Comparison of ENCODE assay signal across 15 cellular contexts in the genomic region with DNA sequence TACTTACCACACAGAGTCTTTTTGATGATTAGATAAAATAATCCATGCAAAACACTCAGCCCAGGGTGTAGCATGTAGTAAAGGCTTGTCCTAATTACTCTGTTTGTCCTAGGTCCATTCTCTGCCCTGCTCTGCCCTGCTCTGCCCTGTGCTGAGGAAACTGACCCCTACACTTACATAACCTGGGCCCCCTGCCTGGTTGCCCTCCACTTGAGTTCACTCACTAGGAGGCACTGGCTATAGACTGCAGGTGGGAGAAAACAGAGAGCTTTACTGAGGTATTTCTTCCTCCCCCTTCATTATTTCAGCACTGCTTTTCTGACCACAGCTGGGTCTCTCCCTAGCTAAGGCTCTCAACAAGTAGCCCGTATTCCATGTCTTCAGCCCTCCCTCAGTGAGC.
DNase-seq lines count a peak whose midpoint lies in the region; ATAC-seq, FAIRE-seq and TF ChIP-seq lines count a peak whose summit lies in the region.
"Had no signal": no experiment of that assay in that cellular context is flagged by ENCODE, and none has a peak within 500 bp of the region (broad histone marks: within the 10 kb centered on the region; RNA-seq: fewer than 3 reads in every experiment).

No MANE protein-coding gene starts in this region.

- H3K4me3 ChIP-seq in liver (ENCODE audit: low read depth in 1 of 3, low read length in 3 of 3) (no peak overlapping the region), HepG2 (replicated peaks in 1 of 3; ENCODE audit: insufficient read depth in 1 of 3, low read depth in 2 of 3, low read length in 3 of 3) (no peak overlapping the region), choroid plexus epithelial cell (ENCODE audit: low read depth, low read length) (no peak overlapping the region), trophoblast cell (ENCODE audit: low read depth, low read length) (no peak overlapping the region)
- H3K4me3 ChIP-seq: BLaER1, GM23248 had no signal

- H3K9ac ChIP-seq in liver (ENCODE audit: low read depth in 1 of 2, low read length in 2 of 2) (no peak overlapping the region), HepG2 (ENCODE audit: insufficient read depth, low read depth, low read length) (no peak overlapping the region), trophoblast cell (ENCODE audit: low read length) (no peak overlapping the region)
- H3K9ac ChIP-seq: BLaER1, GM23248 had no signal

- no peak overlapping the region for H2BK5ac ChIP-seq in trophoblast cell (ENCODE audit: low read depth, low read length, poor library complexity)

- in situ Hi-C loops in HepG2 (cut with HindIII; ENCODE audit: extremely low pct_ligation_motif_present, low pct_unique_long_range_greater_than_20kb): no loop called here

- TF ChIP-seq POLR2A in HepG2 (IDR thresholded peaks at IDR 0.05; ENCODE audit: insufficient read depth in 1 of 2, low read depth in 2 of 2, low read length in 2 of 2): no peak

- no peak overlapping the region for H2BK120ac ChIP-seq in trophoblast cell (ENCODE audit: insufficient read depth, low read length, poor library complexity)

- no peaks in the 10 kb centered on the region for H3K36me3 Mint-ChIP-seq in T-helper 17 cell (ENCODE audit: low read depth)
- H3K36me3 Mint-ChIP-seq: CD8-positive, alpha-beta memory T cell had no signal

- H3K79me1 ChIP-seq in trophoblast cell (ENCODE audit: low read length): no peaks in the 10 kb centered on the region

- H2AFZ ChIP-seq in HepG2 (ENCODE audit: low read length) (no peak overlapping the region), trophoblast cell (ENCODE audit: insufficient read depth, low read length, poor library complexity) (no peak overlapping the region)
- H2AFZ ChIP-seq: GM23248 had no signal

- 68% methylated on average over 1 of the region's 1 CpG for WGBS in liver
- 5% methylated on average over 1 of the region's 1 CpG for WGBS in HepG2 (ENCODE audit: low lambda C conversion rate)
- no CpG with 5 or more reads among the region's 1 CpG for WGBS in trophoblast cell (ENCODE audit: extremely low coverage, insufficient coverage, insufficient read length)

- no peak for TF ChIP-seq RAD21 in liver (IDR thresholded peaks at IDR 0.05)
- TF ChIP-seq RAD21 in HepG2 (CRISPR knock-in tag; IDR thresholded peaks at IDR 0.05): no peak

- H3K4me2 ChIP-seq in HepG2 (ENCODE audit: low read depth, low read length): no peak overlapping the region
- no peak overlapping the region for H3K4me2 ChIP-seq in trophoblast cell (ENCODE audit: low read length)
- H3K4me2 ChIP-seq: BLaER1 had no signal

- BruUV-seq in HepG2 (replicated peaks; lab: Mats Ljungman, UMichigan): no TSS peak

- H3K27me3 ChIP-seq in liver (ENCODE audit: control insufficient read depth in 4 of 4, insufficient read depth in 4 of 4, low read length in 3 of 4): no peaks in the 10 kb centered on the region
- H3K27me3 ChIP-seq in HepG2 (ENCODE audit: control insufficient read depth in 1 of 2, insufficient read depth in 2 of 2, low read length in 2 of 2): no peaks in the 10 kb centered on the region
- H3K27me3 ChIP-seq in trophoblast cell (ENCODE audit: insufficient read depth, low read length): no peaks in the 10 kb centered on the region
- H3K27me3 ChIP-seq: BLaER1 had no signal

- no peak overlapping the region for H3K18ac ChIP-seq in trophoblast cell (ENCODE audit: low read length)

- no peak for TF ChIP-seq CTCF in liver (IDR thresholded peaks at IDR 0.05; ENCODE audit: low read depth, low read length, missing input control)
- no peak for TF ChIP-seq CTCF in HepG2 (CRISPR knock-in tag; IDR thresholded peaks at IDR 0.05)
- TF ChIP-seq CTCF in choroid plexus epithelial cell (conservative IDR thresholded peaks at IDR 0.05; ENCODE audit: low read depth, low read length): no peak

- H4K8ac ChIP-seq in trophoblast cell (ENCODE audit: low read depth, low read length): no peak overlapping the region

- no peak overlapping the region for H3K4ac ChIP-seq in trophoblast cell (ENCODE audit: low read depth, low read length)

- no peak overlapping the region for H3K14ac ChIP-seq in trophoblast cell (ENCODE audit: low read length)

- H3K9me3 ChIP-seq in liver (ENCODE audit: control insufficient read depth in 4 of 4, low read length in 3 of 4) (no peaks in the 10 kb centered on the region), HepG2 (ENCODE audit: low read length) (no peaks in the 10 kb centered on the region), trophoblast cell (ENCODE audit: insufficient read depth, low read depth, low read length) (peaks cover 4% of the 10 kb centered on the region), T-helper 17 cell (ENCODE audit: control insufficient read depth, low read length, poor library complexity, severe bottlenecking) (no peaks in the 10 kb centered on the region)
- H3K9me3 ChIP-seq: BLaER1, Caco-2 had no signal

- POLR2A ChIA-PET in HepG2 (lab: Yijun Ruan, JAX): no interaction called here

- no peak for FAIRE-seq in HepG2 (lab: Jason Lieb, UNC)

- H2BK12ac ChIP-seq in trophoblast cell (ENCODE audit: low read length): no peak overlapping the region

- no peak overlapping the region for H3K27ac Mint-ChIP-seq in T-helper 17 cell
- H3K27ac Mint-ChIP-seq: CD8-positive, alpha-beta memory T cell had no signal

- no peak overlapping the region for H2AK5ac ChIP-seq in trophoblast cell (ENCODE audit: low read length)

- H3K23ac ChIP-seq in trophoblast cell (ENCODE audit: low read length): no peak overlapping the region

- H3K36me3 ChIP-seq in liver (ENCODE audit: control insufficient read depth in 4 of 4, insufficient read depth in 3 of 4, low read depth in 1 of 4, low read length in 3 of 4): no peaks in the 10 kb centered on the region
- H3K36me3 ChIP-seq in HepG2 (replicated peaks in 1 of 2; ENCODE audit: control insufficient read depth in 1 of 2, insufficient read depth in 2 of 2, low read length in 2 of 2): no peaks in the 10 kb centered on the region
- H3K36me3 ChIP-seq in trophoblast cell (ENCODE audit: control insufficient read depth in 1 of 2, insufficient read depth in 2 of 2, low read length in 2 of 2): no peaks in the 10 kb centered on the region
- H3K36me3 ChIP-seq: BLaER1 had no signal

- intact Hi-C loops in HepG2 (cut with micrococcal nuclease; ENCODE audit: unreplicated experiment): no loop called here

- H3K27me3 Mint-ChIP-seq in T-helper 17 cell: no peaks in the 10 kb centered on the region
- H3K27me3 Mint-ChIP-seq: CD8-positive, alpha-beta memory T cell had no signal

- H3K27ac ChIP-seq in liver (ENCODE audit: low read depth in 1 of 2, low read length in 2 of 2) (no peak overlapping the region), HepG2 (ENCODE audit: extremely low read length, insufficient read depth, low read length) (no peak overlapping the region), trophoblast cell (ENCODE audit: low read depth, low read length) (no peak overlapping the region)
- H3K27ac ChIP-seq: BLaER1, GM23248 had no signal

- no peaks in the 10 kb centered on the region for H3K4me1 Mint-ChIP-seq in T-helper 17 cell
- H3K4me1 Mint-ChIP-seq: CD8-positive, alpha-beta memory T cell had no signal

- DNase-seq in HepG2 (ENCODE audit: low spot score) (no peak), choroid plexus epithelial cell (ENCODE audit: low read depth) (peak; percentile 29), trophoblast cell (no peak), T-helper 17 cell (no peak), NCI-H1105 treated with DMSO at 0.1 percent for 48 hours (lab: John Stamatoyannopoulos, UW) (no peak)
- DNase-seq: 8988T; AML-193; Caco-2; CD8-positive, alpha-beta memory T cell; GF-D8; GM23248; H9 had no signal

- H3K4me3 Mint-ChIP-seq in T-helper 17 cell: no peak overlapping the region
- H3K4me3 Mint-ChIP-seq: CD8-positive, alpha-beta memory T cell; H9 had no signal

- H3K4me1 ChIP-seq in liver (ENCODE audit: control insufficient read depth in 4 of 4, insufficient read depth in 4 of 4, low read length in 3 of 4) (peaks cover 0 to 5% (median 3%) of the 10 kb centered on the region in 4 donors), HepG2 (ENCODE audit: insufficient read depth, low read length) (no peaks in the 10 kb centered on the region), trophoblast cell (ENCODE audit: control insufficient read depth in 1 of 2, insufficient read depth in 2 of 2, low read length in 2 of 2) (peaks cover 0 to 2% of the 10 kb centered on the region in 2 experiments)
- H3K4me1 ChIP-seq: BLaER1, Caco-2 had no signal

- CTCF ChIA-PET in HepG2 (lab: Yijun Ruan, JAX; ENCODE audit: low intra/inter-chr PET ratio, low total read pairs): no interaction called here

- no peak overlapping the region for H4K12ac ChIP-seq in trophoblast cell (ENCODE audit: low read depth, low read length)

- H3K79me2 ChIP-seq in HepG2 (ENCODE audit: insufficient read depth, low read length): no peaks in the 10 kb centered on the region
- no peaks in the 10 kb centered on the region for H3K79me2 ChIP-seq in trophoblast cell (ENCODE audit: control insufficient read depth, insufficient read depth, low read length, poor library complexity)

- no peaks in the 10 kb centered on the region for H4K20me1 ChIP-seq in HepG2 (ENCODE audit: insufficient read depth, low read length)
- H4K20me1 ChIP-seq: BLaER1 had no signal

- TF ChIP-seq EP300 in HepG2 (IDR thresholded peaks at IDR 0.05; ENCODE audit: low read depth in 2 of 2, low read length in 2 of 2) (no peak), HepG2 (CRISPR knock-in tag; IDR thresholded peaks at IDR 0.05; ENCODE audit: borderline replicate concordance) (no peak)

- no peak for ATAC-seq in HepG2
- no peak for ATAC-seq in T-helper 17 cell
- ATAC-seq in GM18519 (IDR thresholded peaks at IDR 0.05; ENCODE audit: low FRiP score, unreplicated experiment): no peak

- peak overlapping the region; percentile 1 for H4K91ac ChIP-seq in trophoblast cell (ENCODE audit: low read depth, low read length)

TF ChIP-seq in liver, 16 proteins besides CTCF, POLR2A, EP300 and RAD21 (continues in another document):
- TF ChIP-seq, protein P1, sequence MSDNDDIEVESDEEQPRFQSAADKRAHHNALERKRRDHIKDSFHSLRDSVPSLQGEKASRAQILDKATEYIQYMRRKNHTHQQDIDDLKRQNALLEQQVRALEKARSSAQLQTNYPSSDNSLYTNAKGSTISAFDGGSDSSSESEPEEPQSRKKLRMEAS (IDR thresholded peaks at IDR 0.05): no peak
- TF ChIP-seq YY1 (IDR thresholded peaks at IDR 0.05) (no peak), GABPA (IDR thresholded peaks at IDR 0.05 in 1 of 2, conservative IDR thresholded peaks at IDR 0.05 in 1 of 2) (no peak)

TF ChIP-seq in HepG2, 621 proteins besides CTCF, POLR2A, EP300 and RAD21 (continues in another document):
- TF ChIP-seq NONO (IDR thresholded peaks at IDR 0.05) (no peak), NONO (CRISPR knock-in tag; conservative IDR thresholded peaks at IDR 0.05) (no peak), YY1 (IDR thresholded peaks at IDR 0.05; ENCODE audit: insufficient read depth, insufficient replicate concordance, low read depth, low read length) (no peak), ZNF350 (CRISPR knock-in tag; IDR thresholded peaks at IDR 0.05; ENCODE audit: borderline replicate concordance, low read depth) (no peak), FOXA1 (IDR thresholded peaks at IDR 0.05) (no peak), FOXA1 (CRISPR knock-in tag; IDR thresholded peaks at IDR 0.05) (no peak), SRSF1 (optimal IDR thresholded peaks at IDR 0.05; ENCODE audit: low read depth, low read length) (no peak)
